In genomic region chr5:172773481-172774469, GRCh38 we compare ENCODE assay signal across 8 cellular contexts. TPM values are rescaled to one million over a fixed set of nuclear protein-coding genes. Genes with fewer than 3 reads are reported as not detected.
DNase-seq lines count a peak whose midpoint lies in the region; ATAC-seq, FAIRE-seq and TF ChIP-seq lines count a peak whose summit lies in the region.

No MANE protein-coding gene starts in this region.

- no peak for DNase-seq in left ventricle myocardium inferior
- no peak for DNase-seq in Right ventricle myocardium superior
- DNase-seq in bronchial epithelial cell (ENCODE audit: low read depth) = peak; percentile 40
- peak; percentile 62 for DNase-seq in myocyte (ENCODE audit: low read depth)
- DNase-seq in vagina (ENCODE audit: extremely low spot score in 2 of 2) = no peak
- DNase-seq in mucosa of gallbladder (ENCODE audit: low spot score) = no peak
- DNase-seq in neuronal stem cell (ENCODE audit: low spot score) = no peak

- H3K27ac ChIP-seq in left ventricle myocardium inferior (replicated peaks) (peak overlapping the region; percentile 98), vagina (peak overlapping the region; percentile 98), neuronal stem cell (replicated peaks; ENCODE audit: low read length) (no peak overlapping the region)

- no peak overlapping the region for H4K91ac ChIP-seq in neuronal stem cell (ENCODE audit: low read depth, low read length, poor library complexity)

- no peak overlapping the region for H2AFZ ChIP-seq in neuronal stem cell (ENCODE audit: low read length)

- H2BK120ac ChIP-seq in neuronal stem cell (ENCODE audit: low read depth, low read length) = no peak overlapping the region

- intact Hi-C loops in left ventricle myocardium inferior (cut with micrococcal nuclease) = loop anchor here (10.0 kb wide), 1 partner anchor 161 kb away; no protein-coding TSS in a partner anchor
- intact Hi-C loops in Right ventricle myocardium superior (cut with DNase I) = loop anchor here (2.0 to 10.0 kb wide), 2 partner anchors 131 to 159 kb away; no protein-coding TSS in a partner anchor
- intact Hi-C loops in vagina (cut with DNase I) = loop anchor here (2.0 to 5.0 kb wide), 2 partner anchors 21 to 99 kb away; no protein-coding TSS in a partner anchor

- H3K36me3 ChIP-seq in left ventricle myocardium inferior (peaks cover 13% of the 10 kb centered on the region), bronchial epithelial cell (ENCODE audit: control insufficient read depth, insufficient read depth, low read length) (peaks cover 17% of the 10 kb centered on the region), vagina (peaks cover 3 to 17% of the 10 kb centered on the region in 2 donors), neuronal stem cell (replicated peaks in 1 of 2; ENCODE audit: control insufficient read depth in 2 of 2, insufficient read depth in 2 of 2, low read length in 2 of 2) (peaks cover 6 to 9% of the 10 kb centered on the region in 2 donors)

- TF ChIP-seq CTCF in left ventricle myocardium inferior (IDR thresholded peaks at IDR 0.05; ENCODE audit: borderline replicate concordance) = no peak
- TF ChIP-seq CTCF in bronchial epithelial cell (IDR thresholded peaks at IDR 0.05; ENCODE audit: insufficient read depth, low read length, severe bottlenecking) = no peak
- no peak for TF ChIP-seq CTCF in vagina (IDR thresholded peaks at IDR 0.05)

- H3K9me3 ChIP-seq in left ventricle myocardium inferior (replicated peaks) = no peaks in the 10 kb centered on the region
- no peaks in the 10 kb centered on the region for H3K9me3 ChIP-seq in vagina
- H3K9me3 ChIP-seq in neuronal stem cell (replicated peaks in 1 of 2; ENCODE audit: control insufficient read depth in 2 of 2, insufficient read depth in 1 of 2, low read depth in 1 of 2, low read length in 2 of 2) = peaks cover 0 to 3% of the 10 kb centered on the region in 2 donors

- no peak overlapping the region for H2BK12ac ChIP-seq in neuronal stem cell (ENCODE audit: low read length)

- no peak overlapping the region for H4K8ac ChIP-seq in neuronal stem cell (ENCODE audit: low read depth, low read length)

- H2AK5ac ChIP-seq in neuronal stem cell (ENCODE audit: low read depth, low read length) = no peak overlapping the region

- WGBS in neuronal stem cell (ENCODE audit: extremely low coverage in 2 of 2, insufficient read length in 2 of 2, insufficient replicate concordance in 1 of 2), 2 donors = no CpG with 5 or more reads among the region's 11 CpGs

- H3K4me2 ChIP-seq in neuronal stem cell (ENCODE audit: insufficient read depth, low read length, poor library complexity, severe bottlenecking) = no peak overlapping the region

- no peak overlapping the region for H3K4ac ChIP-seq in neuronal stem cell (ENCODE audit: low read length)

- H3K4me1 ChIP-seq in left ventricle myocardium inferior = peaks cover 53% of the 10 kb centered on the region
- H3K4me1 ChIP-seq in vagina = peaks cover 70% of the 10 kb centered on the region
- peaks cover 8 to 23% of the 10 kb centered on the region in 2 donors for H3K4me1 ChIP-seq in neuronal stem cell (ENCODE audit: control insufficient read depth in 2 of 2, insufficient read depth in 1 of 2, low read depth in 1 of 2, low read length in 2 of 2)

- H3K4me3 ChIP-seq in left ventricle myocardium inferior (no peak overlapping the region), bronchial epithelial cell (ENCODE audit: low read depth, low read length) (no peak overlapping the region), vagina (no peak overlapping the region), neuronal stem cell (ENCODE audit: low read length in 2 of 2) (no peak overlapping the region)

- ATAC-seq in Right ventricle myocardium superior (ENCODE audit: poor library complexity) (no peak), HG02763 (IDR thresholded peaks at IDR 0.05; ENCODE audit: unreplicated experiment) (no peak)

- no peak for TF ChIP-seq POLR2A in vagina (IDR thresholded peaks at IDR 0.05)

- H3K14ac ChIP-seq in neuronal stem cell (ENCODE audit: low read length) = no peak overlapping the region

- no peak overlapping the region for H2BK5ac ChIP-seq in neuronal stem cell (ENCODE audit: low read length)

- H3K23ac ChIP-seq in neuronal stem cell (ENCODE audit: low read depth, low read length, poor library complexity) = no peak overlapping the region

- H3K9ac ChIP-seq in neuronal stem cell (ENCODE audit: low read depth, low read length, poor library complexity) = no peak overlapping the region

- H3K27me3 ChIP-seq in left ventricle myocardium inferior (ENCODE audit: low read depth) (no peaks in the 10 kb centered on the region), bronchial epithelial cell (ENCODE audit: control insufficient read depth, insufficient read depth, low read length) (no peaks in the 10 kb centered on the region), vagina (no peaks in the 10 kb centered on the region), neuronal stem cell (ENCODE audit: control insufficient read depth in 3 of 3, insufficient read depth in 3 of 3, low read depth in 1 of 3, low read length in 3 of 3) (peaks cover 0 to 4% (median 0%) of the 10 kb centered on the region in 3 experiments)

- H3K18ac ChIP-seq in neuronal stem cell (ENCODE audit: low read length) = no peak overlapping the region

- no peak for FAIRE-seq in bronchial epithelial cell (lab: Jason Lieb, UNC)

- H3K79me1 ChIP-seq in neuronal stem cell (ENCODE audit: low read depth, low read length) = no peaks in the 10 kb centered on the region

- H2BK15ac ChIP-seq in neuronal stem cell (ENCODE audit: low read length) = no peak overlapping the region

RNA-seq across cellular contexts. Expression of gene DUSP1, which starts 2.8 kb away (rescaled TPM):
- total RNA-seq in left ventricle myocardium inferior (85.0 TPM), Right ventricle myocardium superior (122 TPM), bronchial epithelial cell (114 and 194 TPM in 2 replicates), myocyte (78.1 and 127 TPM in 2 replicates), vagina (2,876 TPM), mucosa of gallbladder (240 TPM)
- polyA plus RNA-seq in myocyte (2012) = 62.7 TPM
- 10.2 TPM for polyA plus RNA-seq in neuronal stem cell (2013, experiment 1 of 2)
- 10.0 TPM for polyA plus RNA-seq in neuronal stem cell (2013, experiment 2 of 2)

Comparison
In these comparisons a context has a peak if more than half of its experiments do, and no peak if none do; other contexts are left out.
1. DNase-seq: peak in bronchial epithelial cell (single experiment) and myocyte (single experiment); none in left ventricle myocardium inferior (single experiment), Right ventricle myocardium superior (single experiment), vagina (0 of 2), mucosa of gallbladder (single experiment) and neuronal stem cell (single experiment).
2. RNA of gene DUSP1, which starts 2.8 kb away (total RNA-seq): 2,876 TPM in vagina (single experiment); 240 TPM in mucosa of gallbladder (single experiment), 78.1 to 127 TPM in myocyte, 122 TPM in Right ventricle myocardium superior (single experiment), 114 to 194 TPM in bronchial epithelial cell and 85.0 TPM in left ventricle myocardium inferior (single experiment); every median in the first group is over 10 times any median in the second.